ENCODE assay signal across 8 cellular contexts in genomic region chr1:10835423-10836421, GRCh38.
DNase-seq lines count a peak whose midpoint lies in the region; ATAC-seq and TF ChIP-seq lines count a peak whose summit lies in the region.

No MANE protein-coding gene starts in this region.

- peak overlapping the region; percentile 25; the same call in 1 of the 2 replicates for H3K27ac ChIP-seq in RWPE1

- CTCF ChIA-PET in RWPE1 (lab: Yijun Ruan, JAX) = interaction anchor here (0.9 to 1.6 kb wide), 2 partner anchors 31 to 74 kb away, joined by 4 to 5 read pairs; no protein-coding TSS in a partner anchor

- DNase-seq in COLO668 (lab: John Stamatoyannopoulos, UW; ENCODE audit: unreplicated experiment) = peak; percentile 99
- DNase-seq in KBM-7 = peak; percentile 71
- DNase-seq in RWPE1 (ENCODE audit: low spot score) = peak; percentile 74
- peak; percentile 36 for DNase-seq in hepatic stellate cell (ENCODE audit: low spot score)
- no peak for DNase-seq in globus pallidus (ENCODE audit: low spot score)
- no peak for DNase-seq in NCI-H446 treated with DMSO at 0.1 percent for 48 hours (lab: John Stamatoyannopoulos, UW)

- no peak for TF ChIP-seq CTCF in RWPE1 (conservative IDR thresholded peaks at IDR 0.05; ENCODE audit: low read depth)

- POLR2A ChIA-PET in RWPE1 (lab: Yijun Ruan, JAX; ENCODE audit: low non-redundant PET) = no interaction called here

- in situ Hi-C loops in KBM-7 (cut with MboI; ENCODE audit: low pct_unique_long_range_greater_than_20kb, low sequenced_read_pairs) = no loop called here

- ATAC-seq in HG03571 (IDR thresholded peaks at IDR 0.05; ENCODE audit: unreplicated experiment) (no peak), HG03135 (IDR thresholded peaks at IDR 0.05; ENCODE audit: unreplicated experiment) (no peak)

Comparison
In these comparisons a context has a peak if more than half of its experiments do, and no peak if none do; other contexts are left out.
1. DNase-seq: peak in COLO668 (single experiment), KBM-7 (single experiment), RWPE1 (single experiment) and hepatic stellate cell (single experiment); none in globus pallidus (single experiment) and NCI-H446 treated with DMSO at 0.1 percent for 48 hours (single experiment).